8 cellular contexts compared by ENCODE assay signal in genomic region chr16:83701494-83701893, GRCh38.
DNase-seq lines count a peak whose midpoint lies in the region; ATAC-seq and TF ChIP-seq lines count a peak whose summit lies in the region.

No MANE protein-coding gene starts in this region.

- H3K9me3 ChIP-seq in IMR-90 (ENCODE audit: control insufficient read depth, insufficient read depth, low read length) (no peaks in the 10 kb centered on the region), liver (ENCODE audit: control insufficient read depth in 4 of 4, low read length in 3 of 4) (peaks cover 0 to 3% (median 0%) of the 10 kb centered on the region in 4 donors)

- BruUV-seq in IMR-90 (replicated peaks; lab: Mats Ljungman, UMichigan) = no TSS peak

- intact Hi-C loops in IMR-90 (cut with micrococcal nuclease) = no loop called here

- H3K9ac ChIP-seq in IMR-90 (ENCODE audit: low read depth, low read length) (no peak overlapping the region), liver (ENCODE audit: low read depth in 1 of 2, low read length in 2 of 2) (no peak overlapping the region)

- no peak overlapping the region for H2BK15ac ChIP-seq in IMR-90 (ENCODE audit: low read depth, low read length)

- no peaks in the 10 kb centered on the region for H3K79me1 ChIP-seq in IMR-90 (ENCODE audit: low read depth in 1 of 2, low read length in 2 of 2)

- H4K8ac ChIP-seq in IMR-90 (ENCODE audit: low read depth in 2 of 2, low read length in 2 of 2) = no peak overlapping the region

- H2AK5ac ChIP-seq in IMR-90 (ENCODE audit: low read depth, low read length) = no peak overlapping the region

- no peak overlapping the region for H3K23ac ChIP-seq in IMR-90 (ENCODE audit: low read depth, low read length)

- TF ChIP-seq POLR2A in IMR-90 (IDR thresholded peaks at IDR 0.05; ENCODE audit: low read depth, low read length) = no peak

- DNase-seq in Daoy (ENCODE audit: low read depth) (peak; percentile 57), IMR-90 (peak; percentile 45), pons (ENCODE audit: low spot score) (no peak), glutamatergic neuron (no peak), NCI-H510A (lab: John Stamatoyannopoulos, UW) (no peak)
- DNase-seq in activated CD4-positive, alpha-beta memory T cell treated with anti-CD3 and anti-CD28 coated beads, Interleukin-2, amount 10 ng/mL, durations not matched to agents 7 days and 5 days = peak; percentile 30

- WGBS in IMR-90 (ENCODE audit: extremely low coverage in 2 of 2, insufficient read length in 1 of 2), 2 experiments = 41% methylated on average over 8 of the region's 9 CpGs; no CpG with 5 or more reads in 1 of the 2 experiments
- 23% methylated on average over 9 of the region's 9 CpGs for WGBS in liver

- no peak overlapping the region for H2BK120ac ChIP-seq in IMR-90 (ENCODE audit: low read depth, low read length)

- no peak for TF ChIP-seq CTCF in IMR-90 (conservative IDR thresholded peaks at IDR 0.05; ENCODE audit: low read depth, low read length)
- TF ChIP-seq CTCF in liver (IDR thresholded peaks at IDR 0.05; ENCODE audit: low read depth, low read length, missing input control) = no peak
- TF ChIP-seq CTCF in glutamatergic neuron (IDR thresholded peaks at IDR 0.05; ENCODE audit: partially characterized antibody, unreplicated experiment) = no peak

- peaks cover 7% of the 10 kb centered on the region for H3K9me3 Mint-ChIP-seq in activated CD4-positive, alpha-beta memory T cell treated with anti-CD3 and anti-CD28 coated beads, Interleukin-2, amount 10 ng/mL, durations not matched to agents 7 days and 5 days
- H3K9me3 Mint-ChIP-seq in glutamatergic neuron (ENCODE audit: unreplicated experiment) = peaks cover 1% of the 10 kb centered on the region

- no peak overlapping the region for H3K4ac ChIP-seq in IMR-90 (ENCODE audit: low read depth, low read length)

- H3K27me3 ChIP-seq in IMR-90 (ENCODE audit: control insufficient read depth, insufficient read depth, low read length) (no peaks in the 10 kb centered on the region), liver (ENCODE audit: control insufficient read depth in 4 of 4, insufficient read depth in 4 of 4, low read length in 3 of 4) (peaks cover 0 to 6% (median 0%) of the 10 kb centered on the region in 4 donors)

- H3K4me2 ChIP-seq in IMR-90 (ENCODE audit: low read depth, low read length) = no peak overlapping the region

- dilution Hi-C loops in IMR-90 (cut with HindIII; ENCODE audit: low sequenced_read_pairs, unreplicated experiment) = no loop called here

- no peak overlapping the region for H2BK5ac ChIP-seq in IMR-90 (ENCODE audit: low read depth, low read length, poor library complexity, severe bottlenecking)

- H3K56ac ChIP-seq in IMR-90 (ENCODE audit: extremely low read depth, insufficient read depth, low read length) = no peak overlapping the region

- no peak overlapping the region for H3K27ac Mint-ChIP-seq in activated CD4-positive, alpha-beta memory T cell treated with anti-CD3 and anti-CD28 coated beads, Interleukin-2, amount 10 ng/mL, durations not matched to agents 7 days and 5 days
- no peak overlapping the region for H3K27ac Mint-ChIP-seq in glutamatergic neuron (ENCODE audit: unreplicated experiment)

- H3K4me3 ChIP-seq in IMR-90 (ENCODE audit: insufficient read depth, low read depth, low read length) = no peak overlapping the region
- no peak overlapping the region for H3K4me3 ChIP-seq in liver (ENCODE audit: low read depth in 1 of 3, low read length in 3 of 3)

- H4K20me1 ChIP-seq in IMR-90 (ENCODE audit: insufficient read depth, low read length) = no peaks in the 10 kb centered on the region

- H4K5ac ChIP-seq in IMR-90 (ENCODE audit: low read depth, low read length) = no peak overlapping the region

- no peak overlapping the region for H2BK20ac ChIP-seq in IMR-90 (ENCODE audit: low read depth, low read length)

- no peaks in the 10 kb centered on the region for H3K27me3 Mint-ChIP-seq in activated CD4-positive, alpha-beta memory T cell treated with anti-CD3 and anti-CD28 coated beads, Interleukin-2, amount 10 ng/mL, durations not matched to agents 7 days and 5 days
- peaks cover 8% of the 10 kb centered on the region for H3K27me3 Mint-ChIP-seq in glutamatergic neuron (ENCODE audit: unreplicated experiment)

- no peak overlapping the region for H3K27ac ChIP-seq in IMR-90 (ENCODE audit: insufficient read depth, low read length)
- H3K27ac ChIP-seq in liver (ENCODE audit: low read depth in 1 of 2, low read length in 2 of 2) = no peak overlapping the region

- H3K4me1 ChIP-seq in IMR-90 (ENCODE audit: control insufficient read depth, insufficient read depth, low read length) (no peaks in the 10 kb centered on the region), liver (ENCODE audit: control insufficient read depth in 4 of 4, insufficient read depth in 4 of 4, low read length in 3 of 4) (no peaks in the 10 kb centered on the region)

- POLR2A ChIA-PET in IMR-90 (lab: Charles Lee; ENCODE audit: unreplicated experiment) = no interaction called here
- POLR2A ChIA-PET in activated CD4-positive, alpha-beta memory T cell treated with anti-CD3 and anti-CD28 coated beads, Interleukin-2, amount 10 ng/mL, durations not matched to agents 7 days and 5 days (lab: Charles Lee) = no interaction called here

- no peaks in the 10 kb centered on the region for H3K36me3 ChIP-seq in IMR-90 (ENCODE audit: control insufficient read depth, insufficient read depth, low read length)
- H3K36me3 ChIP-seq in liver (ENCODE audit: control insufficient read depth in 4 of 4, insufficient read depth in 3 of 4, low read depth in 1 of 4, low read length in 3 of 4) = no peaks in the 10 kb centered on the region

- ATAC-seq in IMR-90 (ENCODE audit: low read depth) (peak; percentile 73), GM18861 (IDR thresholded peaks at IDR 0.05; ENCODE audit: unreplicated experiment) (no peak)

- no peaks in the 10 kb centered on the region for H3K4me1 Mint-ChIP-seq in activated CD4-positive, alpha-beta memory T cell treated with anti-CD3 and anti-CD28 coated beads, Interleukin-2, amount 10 ng/mL, durations not matched to agents 7 days and 5 days
- peaks cover 2% of the 10 kb centered on the region for H3K4me1 Mint-ChIP-seq in glutamatergic neuron (ENCODE audit: low read depth, unreplicated experiment)

- H2AFZ ChIP-seq in IMR-90 (replicated peaks; ENCODE audit: low read length, poor library complexity) = no peak overlapping the region

- peaks cover 8% of the 10 kb centered on the region; the same call in 1 of the 2 replicates for H3K9me1 ChIP-seq in IMR-90 (ENCODE audit: insufficient read depth, low read length)

- H3K36me3 Mint-ChIP-seq in activated CD4-positive, alpha-beta memory T cell treated with anti-CD3 and anti-CD28 coated beads, Interleukin-2, amount 10 ng/mL, durations not matched to agents 7 days and 5 days (ENCODE audit: low read depth) = no peaks in the 10 kb centered on the region
- no peaks in the 10 kb centered on the region for H3K36me3 Mint-ChIP-seq in glutamatergic neuron (ENCODE audit: unreplicated experiment)

- H2AK9ac ChIP-seq in IMR-90 (replicated peaks; ENCODE audit: low read depth, low read length, poor library complexity) = no peak overlapping the region

- CTCF ChIA-PET in IMR-90 (lab: Yijun Ruan, JAX) = no interaction called here
- CTCF ChIA-PET in activated CD4-positive, alpha-beta memory T cell treated with anti-CD3 and anti-CD28 coated beads, Interleukin-2, amount 10 ng/mL, durations not matched to agents 7 days and 5 days (lab: Charles Lee) = no interaction called here

- in situ Hi-C loops in IMR-90 (cut with MboI; ENCODE audit: low sequenced_read_pairs) = no loop called here

- H3K4me3 Mint-ChIP-seq in activated CD4-positive, alpha-beta memory T cell treated with anti-CD3 and anti-CD28 coated beads, Interleukin-2, amount 10 ng/mL, durations not matched to agents 7 days and 5 days = no peak overlapping the region
- H3K4me3 Mint-ChIP-seq in glutamatergic neuron (ENCODE audit: unreplicated experiment) = no peak overlapping the region

- no peak overlapping the region for H3K14ac ChIP-seq in IMR-90 (replicated peaks; ENCODE audit: low read depth, low read length)

- TF ChIP-seq RAD21 in IMR-90 (IDR thresholded peaks at IDR 0.05; ENCODE audit: low read length) = no peak
- no peak for TF ChIP-seq RAD21 in liver (IDR thresholded peaks at IDR 0.05)

- H3K18ac ChIP-seq in IMR-90 (ENCODE audit: low read depth, low read length) = no peak overlapping the region

- no peak overlapping the region for H4K91ac ChIP-seq in IMR-90 (ENCODE audit: insufficient read depth, low read depth, low read length)

TF ChIP-seq in IMR-90, 13 proteins besides CTCF, POLR2A, EP300 and RAD21 (continues in another document):
- TF ChIP-seq RFX5 (IDR thresholded peaks at IDR 0.05; ENCODE audit: low read depth, low read length) (no peak), FOS (IDR thresholded peaks at IDR 0.05; ENCODE audit: low read depth, low read length) (no peak), RCOR1 (IDR thresholded peaks at IDR 0.05; ENCODE audit: insufficient replicate concordance, low read length) (no peak), USF2 (IDR thresholded peaks at IDR 0.05; ENCODE audit: low read depth, low read length) (no peak), MXI1 (IDR thresholded peaks at IDR 0.05; ENCODE audit: borderline replicate concordance, low read depth, low read length) (no peak), CEBPB (IDR thresholded peaks at IDR 0.05; ENCODE audit: low read depth, low read length) (no peak)

TF ChIP-seq in liver, 16 proteins besides CTCF, POLR2A, EP300 and RAD21 (continues in another document):
- TF ChIP-seq REST (IDR thresholded peaks at IDR 0.05) = peak; percentile 98

Comparison
In these comparisons a context has a peak if more than half of its experiments do, and no peak if none do; other contexts are left out.
1. DNase-seq: peak in Daoy (single experiment), IMR-90 (single experiment) and activated CD4-positive, alpha-beta memory T cell treated with anti-CD3 and anti-CD28 coated beads, Interleukin-2, amount 10 ng/mL, durations not matched to agents 7 days and 5 days (single experiment); none in pons (single experiment), glutamatergic neuron (single experiment) and NCI-H510A (single experiment).